Comparison of ENCODE assay signal across 8 cellular contexts in genomic region chr13:73708393-73708985, GRCh38.
DNase-seq lines count a peak whose midpoint lies in the region; ATAC-seq, FAIRE-seq and TF ChIP-seq lines count a peak whose summit lies in the region.

No MANE protein-coding gene starts in this region.

- H3K4me1 ChIP-seq in breast epithelium: no peaks in the 10 kb centered on the region
- no peaks in the 10 kb centered on the region for H3K4me1 ChIP-seq in kidney (ENCODE audit: control insufficient read depth in 1 of 2, insufficient read depth in 1 of 2, low read depth in 1 of 2, low read length in 2 of 2)

- H3K9me3 ChIP-seq in breast epithelium (no peaks in the 10 kb centered on the region), kidney (ENCODE audit: control insufficient read depth in 1 of 2, low read length in 2 of 2) (no peaks in the 10 kb centered on the region)

- FAIRE-seq in GM12891 (lab: Jason Lieb, UNC) (peak; percentile 13), kidney (lab: Jason Lieb, UNC) (peak; percentile 89)

- POLR2A ChIA-PET in AG04449 (lab: Yijun Ruan, JAX): no interaction called here

- ATAC-seq in HG02623 (IDR thresholded peaks at IDR 0.05; ENCODE audit: unreplicated experiment): peak; percentile 93

- TF ChIP-seq CTCF in AG04449 (IDR thresholded peaks at IDR 0.05; ENCODE audit: insufficient read depth, low read length, missing control alignments) (peak; percentile 67), breast epithelium (IDR thresholded peaks at IDR 0.05) (peak; percentile 44 to 79 (median 77)), kidney (IDR thresholded peaks at IDR 0.05; ENCODE audit: borderline replicate concordance, extremely low read depth, insufficient read depth) (peak; percentile 66)

- intact Hi-C loops in breast epithelium (cut with DNase I; ENCODE audit: low total_unique reads) (no loop called here), kidney (cut with DNase I) (no loop called here)

- no peaks in the 10 kb centered on the region for H3K36me3 ChIP-seq in breast epithelium
- peaks cover 3 to 6% of the 10 kb centered on the region in 2 donors for H3K36me3 ChIP-seq in kidney (ENCODE audit: control insufficient read depth in 1 of 2, insufficient read depth in 2 of 2, low read length in 2 of 2)

- CTCF ChIA-PET in AG04449 (lab: Yijun Ruan, JAX): no interaction called here

- H3K27ac ChIP-seq in breast epithelium (no peak overlapping the region), kidney (ENCODE audit: low read depth in 2 of 2, low read length in 2 of 2) (no peak overlapping the region)

- H3K9ac ChIP-seq in kidney (ENCODE audit: low read length in 2 of 2): no peak overlapping the region

- no peak overlapping the region for H3K4me3 ChIP-seq in AG04449 (ENCODE audit: low read depth, low read length)
- no peak overlapping the region for H3K4me3 ChIP-seq in breast epithelium
- H3K4me3 ChIP-seq in kidney (ENCODE audit: low read length in 2 of 2): no peak overlapping the region

- DNase-seq in AG04449 (ENCODE audit: low read depth, low spot score) (no peak), GM12891 (ENCODE audit: insufficient read length, low spot score) (peak; percentile 16), NAMALWA (ENCODE audit: low spot score) (peak; percentile 85), SKM-1 treated with dmso at 0.1 percent for 144 hours (lab: John Stamatoyannopoulos, UW; ENCODE audit: unreplicated experiment) (peak; percentile 59), breast epithelium (ENCODE audit: low spot score in 2 of 2) (peak in 1 of 2 donors; percentile 24), kidney (no peak)
- DNase-seq in stimulated activated CD4-positive, alpha-beta T cell treated with anti-CD3 and anti-CD28 coated beads, Interleukin-4, amount 100 ng/mL, for 4 hours: peak; percentile 11 to 58

- no peaks in the 10 kb centered on the region for H3K27me3 ChIP-seq in breast epithelium

- TF ChIP-seq POLR2A in GM12891 (IDR thresholded peaks at IDR 0.05; ENCODE audit: low read depth, low read length): no peak
- no peak for TF ChIP-seq POLR2A in breast epithelium (IDR thresholded peaks at IDR 0.05)

TF ChIP-seq in GM12891, 5 proteins besides CTCF, POLR2A, EP300 and RAD21:
- TF ChIP-seq SPI1 (IDR thresholded peaks at IDR 0.05; ENCODE audit: low read depth, low read length): no peak
- TF ChIP-seq PAX5 (IDR thresholded peaks at IDR 0.05; ENCODE audit: insufficient read depth, low read length, severe bottlenecking): no peak
- no peak for TF ChIP-seq TAF1 (IDR thresholded peaks at IDR 0.05; ENCODE audit: low read depth, low read length)
- no peak for TF ChIP-seq POU2F2 (IDR thresholded peaks at IDR 0.05; ENCODE audit: low read depth, low read length)
- TF ChIP-seq POLR2AphosphoS5 (IDR thresholded peaks at IDR 0.05; ENCODE audit: low read depth, low read length): no peak
TF ChIP-seq in GM12891: peak in this region for 0.

Comparison
In these comparisons a context has a peak if more than half of its experiments do, and no peak if none do; other contexts are left out.
1. DNase-seq: peak in GM12891 (single experiment), NAMALWA (single experiment), SKM-1 treated with dmso at 0.1 percent for 144 hours (single experiment) and stimulated activated CD4-positive, alpha-beta T cell treated with anti-CD3 and anti-CD28 coated beads, Interleukin-4, amount 100 ng/mL, for 4 hours (2 of 2); none in AG04449 (single experiment) and kidney (single experiment).
2. Peak in every context shown above with its lines, with median percentiles within 50 percentile points of each other: CTCF ChIP-seq.